8 cellular contexts compared by ENCODE assay signal in the genomic region with DNA sequence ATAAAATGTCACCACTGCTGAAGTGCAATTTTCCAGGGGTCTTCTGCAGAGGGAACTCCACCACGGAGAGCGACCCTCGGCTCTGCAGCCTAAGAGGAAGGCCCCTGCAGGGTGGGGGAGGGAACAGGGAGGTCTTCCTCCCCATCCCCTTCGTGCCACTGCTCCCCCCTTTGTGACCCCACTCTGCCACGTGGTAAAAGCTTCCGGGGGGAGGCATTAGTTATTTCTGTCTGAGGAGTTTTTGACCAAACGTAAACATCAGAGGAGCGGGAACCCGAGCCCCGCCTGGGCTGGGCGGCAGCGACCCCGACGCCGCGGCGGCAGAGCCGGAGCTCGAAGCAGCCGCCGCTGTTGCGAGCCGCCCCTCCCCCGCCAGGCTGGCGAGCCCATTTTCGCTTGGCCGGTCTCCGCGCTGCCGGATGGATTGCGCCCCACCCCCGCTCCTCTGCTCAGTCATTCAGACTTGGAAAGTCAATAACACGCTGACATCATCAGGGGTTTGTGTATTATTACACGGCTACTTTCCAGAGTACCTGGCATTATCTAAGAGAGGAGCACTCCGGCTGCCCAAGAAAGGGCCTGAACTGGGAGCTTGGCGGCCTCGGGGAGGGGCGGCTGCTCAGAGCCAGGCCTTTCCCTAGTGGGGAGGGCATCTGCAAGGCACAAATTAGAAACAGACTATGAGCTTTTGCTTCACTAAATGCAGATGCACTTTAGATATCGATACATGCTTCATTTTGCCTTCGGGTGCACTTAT.
DNase-seq lines count a peak whose midpoint lies in the region; ATAC-seq and TF ChIP-seq lines count a peak whose summit lies in the region.

No MANE protein-coding gene starts in this region.

- DNase-seq in AG08396 (ENCODE audit: low spot score), result peak; percentile 94
- peak; percentile 96 for DNase-seq in NCI-H226
- DNase-seq in activated CD4-positive, CD25-positive, alpha-beta regulatory T cell (lab: John Stamatoyannopoulos, UW), result peak; percentile 89 to 90 (median 90)
- peak; percentile 95 for DNase-seq in central memory CD4-positive, alpha-beta T cell
- peak; percentile 99 for DNase-seq in iris pigment epithelial cell (ENCODE audit: low read depth)
- peak; percentile 92 for DNase-seq in stimulated activated CD4-positive, alpha-beta T cell treated with anti-CD3 and anti-CD28 coated beads, Interleukin-12 subunit alpha, Interleukin-12 subunit beta, amount 100 ng/mL, for 24 hours (ENCODE audit: low read depth in 2 of 2)

- peak; percentile 42 for TF ChIP-seq POLR2A in GM18951 (IDR thresholded peaks at IDR 0.05; ENCODE audit: extremely low read depth, insufficient read depth, insufficient read length)

- in situ Hi-C loops in GM18951 (cut with MboI; ENCODE audit: low sequenced_read_pairs, unreplicated experiment), result loop anchor here (10.0 kb wide), 2 partner anchors 165 to 305 kb away; a partner anchor contains a TSS

- ATAC-seq in HG03196 (IDR thresholded peaks at IDR 0.05; ENCODE audit: unreplicated experiment), result peak; percentile 70

Comparison
In these comparisons a context has a peak if more than half of its experiments do, and no peak if none do; other contexts are left out.
1. Peak in every context shown above with its lines: DNase-seq and ATAC-seq.